1 cellular context compared by ENCODE assay signal in genomic region chr11:117098269-117099231, GRCh38.
A peak's percentile ranks its signal among the peaks of the same experiment; 100 is the strongest.
TF ChIP-seq lines count a peak whose summit lies in the region.

Gene SIK3 (minus strand): TSS chr11:117098428. CDS start chr11:117098415, 13 bp downstream.

TF ChIP-seq in HepG2, 621 proteins besides CTCF, POLR2A, EP300 and RAD21 (continued from another document and continues in another):
- TF ChIP-seq SYNCRIP (IDR thresholded peaks at IDR 0.05; ENCODE audit: insufficient read depth, low read depth, low read length) (no peak), ARID5B (CRISPR knock-in tag; IDR thresholded peaks at IDR 0.05) (peak; percentile 12; the same call in 1 of the 2 replicates), PPARG (CRISPR knock-in tag; conservative IDR thresholded peaks at IDR 0.05) (peak; percentile 75; the same call in 1 of the 2 replicates), ZNF17 (CRISPR knock-in tag; IDR thresholded peaks at IDR 0.05) (no peak), RAD51 (IDR thresholded peaks at IDR 0.05; ENCODE audit: borderline replicate concordance) (peak; percentile 65), REPIN1 (CRISPR knock-in tag; IDR thresholded peaks at IDR 0.05; ENCODE audit: borderline replicate concordance, low read depth) (peak; percentile 27; the same call in 1 of the 2 replicates), ZNF441 (CRISPR knock-in tag; IDR thresholded peaks at IDR 0.05; ENCODE audit: borderline replicate concordance) (no peak), ARID2 (CRISPR knock-in tag; IDR thresholded peaks at IDR 0.05; ENCODE audit: borderline replicate concordance) (peak; percentile 63; the same call in 1 of the 2 replicates), RFXANK (CRISPR knock-in tag; IDR thresholded peaks at IDR 0.05) (peak; percentile 87), SRSF1 (optimal IDR thresholded peaks at IDR 0.05; ENCODE audit: low read depth, low read length) (peak; percentile 43), KDM5A (IDR thresholded peaks at IDR 0.05; ENCODE audit: borderline replicate concordance, low read length) (peak; percentile 50; the same call in 1 of the 2 replicates), MEF2D (CRISPR knock-in tag; IDR thresholded peaks at IDR 0.05) (peak; percentile 62; the same call in 1 of the 2 replicates), KLF12 (CRISPR knock-in tag; IDR thresholded peaks at IDR 0.05; ENCODE audit: borderline replicate concordance) (no peak), POGK (CRISPR knock-in tag; conservative IDR thresholded peaks at IDR 0.05) (peak; percentile 55; the same call in 1 of the 2 replicates), HDAC1 (CRISPR knock-in tag; IDR thresholded peaks at IDR 0.05) (peak; percentile 87), HNRNPK (IDR thresholded peaks at IDR 0.05; ENCODE audit: low read depth, low read length, poor library complexity, severe bottlenecking) (peak; percentile 98), CHD2 (IDR thresholded peaks at IDR 0.05; ENCODE audit: low read depth, low read length) (no peak), NFRKB (IDR thresholded peaks at IDR 0.05) (no peak), ZNF761 (CRISPR knock-in tag; conservative IDR thresholded peaks at IDR 0.05) (0 out of 2 replicates have a peak, but pooled peaks have one; percentile 52), ZNF362 (CRISPR knock-in tag; IDR thresholded peaks at IDR 0.05; ENCODE audit: borderline replicate concordance) (peak; percentile 42; the same call in 1 of the 2 replicates), ZNF18 (CRISPR knock-in tag; IDR thresholded peaks at IDR 0.05; ENCODE audit: insufficient replicate concordance) (peak; percentile 36), NCOA5 (CRISPR knock-in tag; IDR thresholded peaks at IDR 0.05) (no peak), TOE1 (CRISPR knock-in tag; IDR thresholded peaks at IDR 0.05) (no peak), MYC (CRISPR knock-in tag; IDR thresholded peaks at IDR 0.05; ENCODE audit: borderline replicate concordance) (peak; percentile 67; the same call in 1 of the 2 replicates), TMF1 (CRISPR knock-in tag; IDR thresholded peaks at IDR 0.05; ENCODE audit: low read depth) (no peak), NCOA1 (CRISPR knock-in tag; IDR thresholded peaks at IDR 0.05) (peak; percentile 79; the same call in 1 of the 2 replicates), MXD1 (CRISPR knock-in tag; IDR thresholded peaks at IDR 0.05) (peak; percentile 57; the same call in 1 of the 2 replicates), SAP130 (CRISPR knock-in tag; IDR thresholded peaks at IDR 0.05; ENCODE audit: low read depth) (peak; percentile 90), ISL2 (CRISPR knock-in tag; IDR thresholded peaks at IDR 0.05) (peak; percentile 38), ZC3H4 (CRISPR knock-in tag; IDR thresholded peaks at IDR 0.05; ENCODE audit: borderline replicate concordance) (no peak), STAT5B (CRISPR knock-in tag; IDR thresholded peaks at IDR 0.05) (no peak), SOX13 (IDR thresholded peaks at IDR 0.05) (no peak), SOX13 (CRISPR knock-in tag; conservative IDR thresholded peaks at IDR 0.05 in 1 of 2, IDR thresholded peaks at IDR 0.05 in 1 of 2) (peak in 1 of 2 experiments; percentile 18; a peak in 1 of 4 replicates), ZNF136 (CRISPR knock-in tag; IDR thresholded peaks at IDR 0.05; ENCODE audit: low read depth) (0 out of 2 replicates have a peak, but pooled peaks have one; percentile 21), MXI1 (IDR thresholded peaks at IDR 0.05; ENCODE audit: borderline replicate concordance, low read depth, low read length) (peak; percentile 99), NCOR1 (IDR thresholded peaks at IDR 0.05; ENCODE audit: borderline replicate concordance, low read length) (peak; percentile 62; the same call in 1 of the 2 replicates), ZNF282 (IDR thresholded peaks at IDR 0.05; ENCODE audit: partially characterized antibody) (no peak)
- TF ChIP-seq, protein P1, sequence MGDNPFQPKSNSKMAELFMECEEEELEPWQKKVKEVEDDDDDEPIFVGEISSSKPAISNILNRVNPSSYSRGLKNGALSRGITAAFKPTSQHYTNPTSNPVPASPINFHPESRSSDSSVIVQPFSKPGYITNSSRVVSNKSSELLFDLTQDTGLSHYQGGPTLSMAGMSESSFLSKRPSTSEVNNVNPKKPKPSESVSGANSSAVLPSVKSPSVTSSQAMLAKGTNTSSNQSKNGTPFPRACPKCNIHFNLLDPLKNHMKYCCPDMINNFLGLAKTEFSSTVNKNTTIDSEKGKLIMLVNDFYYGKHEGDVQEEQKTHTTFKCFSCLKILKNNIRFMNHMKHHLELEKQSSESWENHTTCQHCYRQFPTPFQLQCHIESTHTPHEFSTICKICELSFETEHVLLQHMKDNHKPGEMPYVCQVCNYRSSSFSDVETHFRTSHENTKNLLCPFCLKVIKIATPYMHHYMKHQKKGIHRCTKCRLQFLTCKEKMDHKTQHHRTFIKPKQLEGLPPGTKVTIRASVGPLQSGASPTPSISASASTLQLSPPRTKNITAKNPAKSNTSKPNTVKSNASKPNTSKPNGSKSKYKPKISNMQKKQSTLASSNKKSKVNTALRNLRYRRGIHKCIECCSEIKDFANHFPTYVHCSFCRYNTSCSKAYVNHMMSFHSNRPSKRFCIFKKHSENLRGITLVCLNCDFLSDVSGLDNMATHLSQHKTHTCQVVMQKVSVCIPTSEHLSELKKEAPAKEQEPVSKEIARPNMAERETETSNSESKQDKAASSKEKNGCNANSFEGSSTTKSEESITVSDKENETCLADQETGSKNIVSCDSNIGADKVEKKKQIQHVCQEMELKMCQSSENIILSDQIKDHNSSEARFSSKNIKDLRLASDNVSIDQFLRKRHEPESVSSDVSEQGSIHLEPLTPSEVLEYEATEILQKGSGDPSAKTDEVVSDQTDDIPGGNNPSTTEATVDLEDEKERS (CRISPR knock-in tag; IDR thresholded peaks at IDR 0.05) = peak; percentile 44; the same call in 1 of the 2 replicates
- TF ChIP-seq, protein P2, sequence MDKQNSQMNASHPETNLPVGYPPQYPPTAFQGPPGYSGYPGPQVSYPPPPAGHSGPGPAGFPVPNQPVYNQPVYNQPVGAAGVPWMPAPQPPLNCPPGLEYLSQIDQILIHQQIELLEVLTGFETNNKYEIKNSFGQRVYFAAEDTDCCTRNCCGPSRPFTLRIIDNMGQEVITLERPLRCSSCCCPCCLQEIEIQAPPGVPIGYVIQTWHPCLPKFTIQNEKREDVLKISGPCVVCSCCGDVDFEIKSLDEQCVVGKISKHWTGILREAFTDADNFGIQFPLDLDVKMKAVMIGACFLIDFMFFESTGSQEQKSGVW (CRISPR knock-in tag; IDR thresholded peaks at IDR 0.05; ENCODE audit: borderline replicate concordance) = no peak
- TF ChIP-seq, protein P3, sequence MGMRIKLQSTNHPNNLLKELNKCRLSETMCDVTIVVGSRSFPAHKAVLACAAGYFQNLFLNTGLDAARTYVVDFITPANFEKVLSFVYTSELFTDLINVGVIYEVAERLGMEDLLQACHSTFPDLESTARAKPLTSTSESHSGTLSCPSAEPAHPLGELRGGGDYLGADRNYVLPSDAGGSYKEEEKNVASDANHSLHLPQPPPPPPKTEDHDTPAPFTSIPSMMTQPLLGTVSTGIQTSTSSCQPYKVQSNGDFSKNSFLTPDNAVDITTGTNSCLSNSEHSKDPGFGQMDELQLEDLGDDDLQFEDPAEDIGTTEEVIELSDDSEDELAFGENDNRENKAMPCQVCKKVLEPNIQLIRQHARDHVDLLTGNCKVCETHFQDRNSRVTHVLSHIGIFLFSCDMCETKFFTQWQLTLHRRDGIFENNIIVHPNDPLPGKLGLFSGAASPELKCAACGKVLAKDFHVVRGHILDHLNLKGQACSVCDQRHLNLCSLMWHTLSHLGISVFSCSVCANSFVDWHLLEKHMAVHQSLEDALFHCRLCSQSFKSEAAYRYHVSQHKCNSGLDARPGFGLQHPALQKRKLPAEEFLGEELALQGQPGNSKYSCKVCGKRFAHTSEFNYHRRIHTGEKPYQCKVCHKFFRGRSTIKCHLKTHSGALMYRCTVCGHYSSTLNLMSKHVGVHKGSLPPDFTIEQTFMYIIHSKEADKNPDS (CRISPR knock-in tag; IDR thresholded peaks at IDR 0.05) = 0 out of 2 replicates have a peak, but pooled peaks have one; percentile 31
- TF ChIP-seq, protein P4, sequence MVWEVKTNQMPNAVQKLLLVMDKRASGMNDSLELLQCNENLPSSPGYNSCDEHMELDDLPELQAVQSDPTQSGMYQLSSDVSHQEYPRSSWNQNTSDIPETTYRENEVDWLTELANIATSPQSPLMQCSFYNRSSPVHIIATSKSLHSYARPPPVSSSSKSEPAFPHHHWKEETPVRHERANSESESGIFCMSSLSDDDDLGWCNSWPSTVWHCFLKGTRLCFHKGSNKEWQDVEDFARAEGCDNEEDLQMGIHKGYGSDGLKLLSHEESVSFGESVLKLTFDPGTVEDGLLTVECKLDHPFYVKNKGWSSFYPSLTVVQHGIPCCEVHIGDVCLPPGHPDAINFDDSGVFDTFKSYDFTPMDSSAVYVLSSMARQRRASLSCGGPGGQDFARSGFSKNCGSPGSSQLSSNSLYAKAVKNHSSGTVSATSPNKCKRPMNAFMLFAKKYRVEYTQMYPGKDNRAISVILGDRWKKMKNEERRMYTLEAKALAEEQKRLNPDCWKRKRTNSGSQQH (CRISPR knock-in tag; IDR thresholded peaks at IDR 0.05; ENCODE audit: low read depth) = no peak
- TF ChIP-seq, protein P5, sequence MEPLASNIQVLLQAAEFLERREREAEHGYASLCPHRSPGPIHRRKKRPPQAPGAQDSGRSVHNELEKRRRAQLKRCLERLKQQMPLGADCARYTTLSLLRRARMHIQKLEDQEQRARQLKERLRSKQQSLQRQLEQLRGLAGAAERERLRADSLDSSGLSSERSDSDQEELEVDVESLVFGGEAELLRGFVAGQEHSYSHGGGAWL (CRISPR knock-in tag; IDR thresholded peaks at IDR 0.05) = no peak
